Comparison of ENCODE assay signal across 8 cellular contexts in genomic region chr2:61537590-61538178, GRCh38. TPM values are rescaled to one million over a fixed set of nuclear protein-coding genes. Genes with fewer than 3 reads are reported as not detected.
A peak's percentile ranks its signal among the peaks of the same experiment; 100 is the strongest.
DNase-seq lines count a peak whose midpoint lies in the region; ATAC-seq, FAIRE-seq and TF ChIP-seq lines count a peak whose summit lies in the region.

No MANE protein-coding gene starts in this region.

- no peak for TF ChIP-seq RAD21 in IMR-90 (IDR thresholded peaks at IDR 0.05; ENCODE audit: low read length)

- dilution Hi-C loops in IMR-90 (cut with HindIII; ENCODE audit: low sequenced_read_pairs, unreplicated experiment), result no loop called here

- H3K27me3 ChIP-seq in IMR-90 (ENCODE audit: control insufficient read depth, insufficient read depth, low read length) (no peaks in the 10 kb centered on the region), bronchial epithelial cell (ENCODE audit: control insufficient read depth, insufficient read depth, low read length) (no peaks in the 10 kb centered on the region), mucosa of rectum (ENCODE audit: control insufficient read depth in 2 of 2, insufficient read depth in 2 of 2, low read length in 2 of 2) (no peaks in the 10 kb centered on the region)

- peak overlapping the region; percentile 92 for H3K56ac ChIP-seq in IMR-90 (ENCODE audit: extremely low read depth, insufficient read depth, low read length)

- ATAC-seq in IMR-90 (ENCODE audit: low read depth), result 0 out of 2 replicates have a peak, but pooled peaks have one; percentile 0

- no peak for TF ChIP-seq CTCF in AG09309 (IDR thresholded peaks at IDR 0.05; ENCODE audit: control insufficient read depth, insufficient read depth, low read depth, low read length, missing control alignments)
- TF ChIP-seq CTCF in IMR-90 (conservative IDR thresholded peaks at IDR 0.05; ENCODE audit: low read depth, low read length), result no peak
- no peak for TF ChIP-seq CTCF in bronchial epithelial cell (IDR thresholded peaks at IDR 0.05; ENCODE audit: insufficient read depth, low read length, severe bottlenecking)

- POLR2A ChIA-PET in IMR-90 (lab: Charles Lee; ENCODE audit: unreplicated experiment), result interaction anchor here (0.6 kb wide), 1 partner anchor 393 kb away, joined by 3 read pairs; no protein-coding TSS in a partner anchor

- peaks cover 3 to 10% of the 10 kb centered on the region in 2 experiments; a peak in 2 of 4 replicates for H3K79me1 ChIP-seq in IMR-90 (ENCODE audit: low read depth in 1 of 2, low read length in 2 of 2)

- in situ Hi-C loops in IMR-90 (cut with MboI; ENCODE audit: low sequenced_read_pairs), result no loop called here

- FAIRE-seq in bronchial epithelial cell (lab: Jason Lieb, UNC), result no peak
- no peak for FAIRE-seq in frontal cortex (lab: Jason Lieb, UNC)

- peak overlapping the region; percentile 89 for H3K27ac ChIP-seq in IMR-90 (ENCODE audit: insufficient read depth, low read length)
- peak overlapping the region; percentile 99 for H3K27ac ChIP-seq in mucosa of rectum (ENCODE audit: low read depth in 2 of 2, low read length in 2 of 2)

- TF ChIP-seq POLR2A in IMR-90 (IDR thresholded peaks at IDR 0.05; ENCODE audit: low read depth, low read length), result peak; percentile 16; the same call in 1 of the 2 replicates

- CTCF ChIA-PET in IMR-90 (lab: Yijun Ruan, JAX), result no interaction called here

- DNase-seq in AG09309 (ENCODE audit: low read depth) (no peak), IMR-90 (no peak), bronchial epithelial cell (ENCODE audit: low read depth) (no peak), frontal cortex (ENCODE audit: low spot score in 2 of 2) (no peak), cerebellar nuclear complex (lab: John Stamatoyannopoulos, UW) (no peak), NCI-H345 treated with DMSO at 0.1 percent for 48 hours (lab: John Stamatoyannopoulos, UW; ENCODE audit: unreplicated experiment) (no peak)
- no peak for DNase-seq in activated effector memory CD4-positive, alpha-beta T cell treated with anti-CD3 and anti-CD28 coated beads, Interleukin-2, amount 50 U/mL, for 16 hours

- H3K4ac ChIP-seq in IMR-90 (ENCODE audit: low read depth, low read length), result peak overlapping the region; percentile 88

- peak overlapping the region; percentile 91 for H3K23ac ChIP-seq in IMR-90 (ENCODE audit: low read depth, low read length)

- H2AK5ac ChIP-seq in IMR-90 (ENCODE audit: low read depth, low read length), result peak overlapping the region; percentile 90

- H3K9me1 ChIP-seq in IMR-90 (ENCODE audit: insufficient read depth, low read length), result no peaks in the 10 kb centered on the region

- peak overlapping the region; percentile 31; the same call in 1 of the 2 replicates for H4K5ac ChIP-seq in IMR-90 (ENCODE audit: low read depth, low read length)

- 0 out of 2 replicates have a peak overlapping the region, but pooled peaks have one; percentile 4 for H3K4me2 ChIP-seq in IMR-90 (ENCODE audit: low read depth, low read length)

- no TSS peak for BruUV-seq in IMR-90 (replicated peaks; lab: Mats Ljungman, UMichigan)

- H2BK5ac ChIP-seq in IMR-90 (ENCODE audit: low read depth, low read length, poor library complexity, severe bottlenecking), result peak overlapping the region; percentile 92

- 0 out of 2 replicates have a peak overlapping the region, but pooled peaks have one; percentile 30 for H2BK120ac ChIP-seq in IMR-90 (ENCODE audit: low read depth, low read length)

- no peak overlapping the region for H2BK15ac ChIP-seq in IMR-90 (ENCODE audit: low read depth, low read length)

- H3K18ac ChIP-seq in IMR-90 (ENCODE audit: low read depth, low read length), result peak overlapping the region; percentile 84

- H2AK9ac ChIP-seq in IMR-90 (replicated peaks; ENCODE audit: low read depth, low read length, poor library complexity), result peak overlapping the region; percentile 98

- H3K4me1 ChIP-seq in IMR-90 (ENCODE audit: control insufficient read depth, insufficient read depth, low read length) (peaks cover 4% of the 10 kb centered on the region), mucosa of rectum (ENCODE audit: control insufficient read depth in 2 of 2, insufficient read depth in 2 of 2, low read length in 2 of 2) (peaks cover 8 to 16% of the 10 kb centered on the region in 2 donors)

- H2AFZ ChIP-seq in IMR-90 (replicated peaks; ENCODE audit: low read length, poor library complexity), result peak overlapping the region; percentile 94

- H3K9ac ChIP-seq in IMR-90 (ENCODE audit: low read depth, low read length) (peak overlapping the region; percentile 98), mucosa of rectum (ENCODE audit: low read depth in 1 of 2, low read length in 2 of 2) (peak overlapping the region; percentile 89 to 94)

- H3K9me3 ChIP-seq in IMR-90 (ENCODE audit: control insufficient read depth, insufficient read depth, low read length) (no peaks in the 10 kb centered on the region), mucosa of rectum (ENCODE audit: control insufficient read depth in 2 of 2, low read length in 2 of 2) (no peaks in the 10 kb centered on the region)

- peak overlapping the region; percentile 90 for H4K91ac ChIP-seq in IMR-90 (ENCODE audit: insufficient read depth, low read depth, low read length)

- H3K36me3 ChIP-seq in IMR-90 (ENCODE audit: control insufficient read depth, insufficient read depth, low read length) (no peaks in the 10 kb centered on the region), bronchial epithelial cell (ENCODE audit: control insufficient read depth, insufficient read depth, low read length) (no peaks in the 10 kb centered on the region), mucosa of rectum (ENCODE audit: control insufficient read depth in 2 of 2, insufficient read depth in 2 of 2, low read length in 2 of 2) (no peaks in the 10 kb centered on the region)

- H4K8ac ChIP-seq in IMR-90 (ENCODE audit: low read depth in 2 of 2, low read length in 2 of 2), result peak overlapping the region; percentile 79 to 90

- peaks cover 38% of the 10 kb centered on the region for H4K20me1 ChIP-seq in IMR-90 (ENCODE audit: insufficient read depth, low read length)

- intact Hi-C loops in IMR-90 (cut with micrococcal nuclease), result loop anchor here (2.0 to 10.0 kb wide), 6 partner anchors 49 to 347 kb away; partner anchors contain the start of genes CCT4 and FAM161A

- no peak overlapping the region for H2BK20ac ChIP-seq in IMR-90 (ENCODE audit: low read depth, low read length)

- peak overlapping the region; percentile 82 for H3K4me3 ChIP-seq in AG09309 (ENCODE audit: control insufficient read depth, low read depth, low read length)
- H3K4me3 ChIP-seq in IMR-90 (ENCODE audit: insufficient read depth, low read depth, low read length), result peak overlapping the region; percentile 83
- peak overlapping the region; percentile 90 for H3K4me3 ChIP-seq in bronchial epithelial cell (ENCODE audit: low read depth, low read length)
- H3K4me3 ChIP-seq in mucosa of rectum (ENCODE audit: low read length in 2 of 2), result peak overlapping the region; percentile 90 to 93

- peak overlapping the region; percentile 78 for H3K14ac ChIP-seq in IMR-90 (replicated peaks; ENCODE audit: low read depth, low read length)

- WGBS in IMR-90 (ENCODE audit: extremely low coverage in 2 of 2, insufficient read length in 1 of 2), 2 experiments, result 0% methylated on average over 3 of the region's 25 CpGs; no CpG with 5 or more reads in 1 of the 2 experiments

TF ChIP-seq in IMR-90, 13 proteins besides CTCF, POLR2A, EP300 and RAD21:
- TF ChIP-seq CEBPB (IDR thresholded peaks at IDR 0.05; ENCODE audit: low read depth, low read length) (no peak), BHLHE40 (IDR thresholded peaks at IDR 0.05; ENCODE audit: low read depth, low read length) (no peak), RCOR1 (IDR thresholded peaks at IDR 0.05; ENCODE audit: insufficient replicate concordance, low read length) (no peak), FOS (IDR thresholded peaks at IDR 0.05; ENCODE audit: low read depth, low read length) (no peak), MXI1 (IDR thresholded peaks at IDR 0.05; ENCODE audit: borderline replicate concordance, low read depth, low read length) (no peak), SMC3 (IDR thresholded peaks at IDR 0.05; ENCODE audit: low read depth, low read length) (no peak), RFX5 (IDR thresholded peaks at IDR 0.05; ENCODE audit: low read depth, low read length) (no peak), MAFK (IDR thresholded peaks at IDR 0.05; ENCODE audit: low read depth, low read length) (no peak), MAZ (IDR thresholded peaks at IDR 0.05; ENCODE audit: borderline replicate concordance, low read depth, low read length) (no peak), NFE2L2 (IDR thresholded peaks at IDR 0.05; ENCODE audit: low read depth, low read length) (no peak), CHD1 (IDR thresholded peaks at IDR 0.05; ENCODE audit: low read depth, low read length) (no peak)
- TF ChIP-seq, protein P1, sequence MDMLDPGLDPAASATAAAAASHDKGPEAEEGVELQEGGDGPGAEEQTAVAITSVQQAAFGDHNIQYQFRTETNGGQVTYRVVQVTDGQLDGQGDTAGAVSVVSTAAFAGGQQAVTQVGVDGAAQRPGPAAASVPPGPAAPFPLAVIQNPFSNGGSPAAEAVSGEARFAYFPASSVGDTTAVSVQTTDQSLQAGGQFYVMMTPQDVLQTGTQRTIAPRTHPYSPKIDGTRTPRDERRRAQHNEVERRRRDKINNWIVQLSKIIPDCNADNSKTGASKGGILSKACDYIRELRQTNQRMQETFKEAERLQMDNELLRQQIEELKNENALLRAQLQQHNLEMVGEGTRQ (IDR thresholded peaks at IDR 0.05; ENCODE audit: low read depth, low read length), result no peak
- TF ChIP-seq, protein P2, sequence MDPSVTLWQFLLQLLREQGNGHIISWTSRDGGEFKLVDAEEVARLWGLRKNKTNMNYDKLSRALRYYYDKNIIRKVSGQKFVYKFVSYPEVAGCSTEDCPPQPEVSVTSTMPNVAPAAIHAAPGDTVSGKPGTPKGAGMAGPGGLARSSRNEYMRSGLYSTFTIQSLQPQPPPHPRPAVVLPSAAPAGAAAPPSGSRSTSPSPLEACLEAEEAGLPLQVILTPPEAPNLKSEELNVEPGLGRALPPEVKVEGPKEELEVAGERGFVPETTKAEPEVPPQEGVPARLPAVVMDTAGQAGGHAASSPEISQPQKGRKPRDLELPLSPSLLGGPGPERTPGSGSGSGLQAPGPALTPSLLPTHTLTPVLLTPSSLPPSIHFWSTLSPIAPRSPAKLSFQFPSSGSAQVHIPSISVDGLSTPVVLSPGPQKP (IDR thresholded peaks at IDR 0.05; ENCODE audit: borderline replicate concordance, low read depth, low read length), result no peak
TF ChIP-seq in IMR-90: peak in this region for 0.

RNA-seq across cellular contexts. Expression of gene XPO1, which starts 0.5 kb away (rescaled TPM):
- total RNA-seq in IMR-90 (2012; rRNA removed), result 104 and 192 TPM in 2 replicates
- 55.9 and 78.5 TPM in 2 replicates for polyA plus RNA-seq in IMR-90 (2012; rRNA removed)
- polyA plus RNA-seq in IMR-90 (2012; cell fraction: cytosol; rRNA removed), result 8.5 and 11.8 TPM in 2 replicates
- 15.1 and 147 TPM in 2 replicates for polyA plus RNA-seq in IMR-90 (2012; cell fraction: nucleus; rRNA removed; ENCODE audit: low replicate concordance)
- 140 and 154 TPM in 2 replicates for total RNA-seq in bronchial epithelial cell
- 871 TPM for total RNA-seq in frontal cortex
